14 cellular contexts compared by ENCODE assay signal in genomic region chr1:104387716-104388508, GRCh38.
A peak's percentile ranks its signal among the peaks of the same experiment; 100 is the strongest.
DNase-seq lines count a peak whose midpoint lies in the region; ATAC-seq and TF ChIP-seq lines count a peak whose summit lies in the region.
"Had no signal": no experiment of that assay in that cellular context is flagged by ENCODE, and none has a peak within 500 bp of the region (broad histone marks: within the 10 kb centered on the region; RNA-seq: fewer than 3 reads in every experiment).

No MANE protein-coding gene starts in this region.

- no peaks in the 10 kb centered on the region for H3K79me2 ChIP-seq in Karpas-422 (ENCODE audit: low read length)

- no peak for TF ChIP-seq POLR2A in esophagus muscularis mucosa (IDR thresholded peaks at IDR 0.05; ENCODE audit: low read depth)

- WGBS in esophagus muscularis mucosa = 68% methylated on average over 5 of the region's 5 CpGs

- H3K27ac ChIP-seq in Karpas-422 (ENCODE audit: low read length) = peak overlapping the region; percentile 77
- no peak overlapping the region for H3K27ac ChIP-seq in esophagus muscularis mucosa (replicated peaks in 1 of 4)
- H3K27ac ChIP-seq: SJSA1 had no signal

- TF ChIP-seq CTCF in esophagus muscularis mucosa (IDR thresholded peaks at IDR 0.05) = no peak

- intact Hi-C loops in esophagus muscularis mucosa (cut with DNase I) = no loop called here

- H3K36me3 ChIP-seq in Karpas-422 (ENCODE audit: insufficient read depth, low read length) (no peaks in the 10 kb centered on the region), esophagus muscularis mucosa (no peaks in the 10 kb centered on the region)
- H3K36me3 ChIP-seq: SJSA1 had no signal

- H2AFZ ChIP-seq in Karpas-422 (ENCODE audit: low read length) = no peak overlapping the region

- H3K9me3 ChIP-seq in Karpas-422 (ENCODE audit: low read length) (peaks cover 3% of the 10 kb centered on the region; the same call in 1 of the 2 replicates), esophagus muscularis mucosa (no peaks in the 10 kb centered on the region)

- H3K27me3 ChIP-seq in Karpas-422 (ENCODE audit: low read length) (no peaks in the 10 kb centered on the region), esophagus muscularis mucosa (no peaks in the 10 kb centered on the region)
- H3K27me3 ChIP-seq: SJSA1 had no signal

- peak overlapping the region; percentile 33 for H3K4me2 ChIP-seq in Karpas-422 (ENCODE audit: low read depth, low read length, poor library complexity, severe bottlenecking)

- no peak for TF ChIP-seq EP300 in esophagus muscularis mucosa (IDR thresholded peaks at IDR 0.05)

- H3K9ac ChIP-seq in Karpas-422 (ENCODE audit: low read length) = peak overlapping the region; percentile 33; the same call in 1 of the 2 replicates

- peak; percentile 88 for ATAC-seq in GM19351 (IDR thresholded peaks at IDR 0.05; ENCODE audit: unreplicated experiment)
- peak; percentile 82 for ATAC-seq in HG02870 (IDR thresholded peaks at IDR 0.05; ENCODE audit: unreplicated experiment)
- no peak for ATAC-seq in HG03196 (IDR thresholded peaks at IDR 0.05; ENCODE audit: unreplicated experiment)
- no peak for ATAC-seq in GM19328 (IDR thresholded peaks at IDR 0.05; ENCODE audit: unreplicated experiment)
- ATAC-seq: left ventricle myocardium superior; naive thymus-derived CD8-positive, alpha-beta T cell had no signal

- H3K9me2 ChIP-seq in Karpas-422 (replicated peaks; ENCODE audit: insufficient read depth, low read length) = no peaks in the 10 kb centered on the region; the same call in 1 of the 2 replicates

- H3K4me3 ChIP-seq in Karpas-422 (ENCODE audit: low read length) (no peak overlapping the region), esophagus muscularis mucosa (no peak overlapping the region)
- H3K4me3 ChIP-seq: SJSA1 had no signal

- peak; percentile 56 for DNase-seq in Karpas-422
- DNase-seq in esophagus muscularis mucosa (ENCODE audit: extremely low spot score) = peak; percentile 70
- no peak for DNase-seq in SHP77 treated with DMSO at 0.1 percent for 48 hours (lab: John Stamatoyannopoulos, UW)
- DNase-seq in GDM1 (lab: John Stamatoyannopoulos, UW) = no peak
- DNase-seq: activated naive CD4-positive, alpha-beta T cell; left ventricle myocardium superior; naive thymus-derived CD8-positive, alpha-beta T cell; NCI-H2081 treated with DMSO at 0.1 percent for 48 hours; NCI-H774 had no signal

- peaks cover 27% of the 10 kb centered on the region for H3K4me1 ChIP-seq in Karpas-422 (ENCODE audit: low read length)
- H3K4me1 ChIP-seq in esophagus muscularis mucosa = no peaks in the 10 kb centered on the region
- H3K4me1 ChIP-seq: SJSA1 had no signal

- no peaks in the 10 kb centered on the region for H4K20me1 ChIP-seq in Karpas-422 (ENCODE audit: insufficient read depth, low read depth, low read length)

Comparison
In these comparisons a context has a peak if more than half of its experiments do, and no peak if none do; other contexts are left out.
1. ATAC-seq: peak in GM19351 (single experiment) and HG02870 (single experiment); none in HG03196 (single experiment) and GM19328 (single experiment).
2. DNase-seq: peak in Karpas-422 (single experiment) and esophagus muscularis mucosa (single experiment); none in SHP77 treated with DMSO at 0.1 percent for 48 hours (single experiment) and GDM1 (single experiment).